36 cellular contexts compared by ENCODE assay signal in genomic region chr19:36072081-36072480, GRCh38. TPM values are rescaled to one million over a fixed set of nuclear protein-coding genes. Genes with fewer than 3 reads are reported as not detected.
"Had no signal": no experiment of that assay in that cellular context is flagged by ENCODE, and none has a peak within 500 bp of the region (broad histone marks: within the 10 kb centered on the region; RNA-seq: fewer than 3 reads in every experiment).

No MANE protein-coding gene starts in this region.

- H3K4me3 ChIP-seq: body of pancreas, cardiac muscle cell, colonic mucosa, esophagus squamous epithelium, gastroesophageal sphincter had no signal

- FAIRE-seq: endometrium, endothelial cell of umbilical vein had no signal

- DNase-seq: activated CD4-positive, alpha-beta T cell treated with anti-CD3 and anti-CD28 coated beads for 36 hours; activated CD4-positive, alpha-beta T cell treated with anti-CD3 and anti-CD28 coated beads, Interleukin-2, amount 10 ng/mL, durations not matched to agents 24 days and 14 days; activated CD4-positive, CD25-positive, alpha-beta regulatory T cell; activated CD4-positive, CD25-positive, alpha-beta regulatory T cell treated with anti-CD3 and anti-CD28 coated beads, Interleukin-2, amount 50 U/mL, for 72 hours; activated CD8-positive, alpha-beta memory T cell treated with anti-CD3 and anti-CD28 coated beads for 24 hours; activated CD8-positive, alpha-beta T cell treated with anti-CD3 and anti-CD28 coated beads for 36 hours; activated effector memory CD4-positive, alpha-beta T cell treated with Interleukin-2 at 50 U/mL for 16 hours; activated gamma-delta T cell treated with Interleukin-2 at 50 U/mL for 16 hours; activated naive CD4-positive, alpha-beta T cell treated with anti-CD3 and anti-CD28 coated beads, Interleukin-2, amount 50 U/mL, for 16 hours; activated naive CD4-positive, alpha-beta T cell treated with Interleukin-2 at 50 U/mL for 16 hours; activated T-cell treated with anti-CD3 and anti-CD28 coated beads, Interleukin-2, amount 50 U/mL, for 4 hours; amniotic stem cell; anterior cingulate cortex; body of pancreas; central memory CD4-positive, alpha-beta T cell; cerebellar nuclear complex; colonic mucosa; effector CD8-positive, alpha-beta T cell; esophagus squamous epithelium; foreskin melanocyte; T-helper 1 cell; T-helper 17 cell; T1000 had no signal

- ATAC-seq: activated CD4-positive, alpha-beta T cell treated with anti-CD3 and anti-CD28 coated beads for 36 hours; activated CD8-positive, alpha-beta T cell treated with anti-CD3 and anti-CD28 coated beads for 36 hours; activated T-cell treated with anti-CD3 and anti-CD28 coated beads, Interleukin-2, amount 50 U/mL, for 4 hours; activated T-helper 17 cell treated with anti-CD3 and anti-CD28 coated beads, Interleukin-2, amount 50 U/mL, for 72 hours; body of pancreas; gastroesophageal sphincter; T-helper 17 cell had no signal

- H3K27ac ChIP-seq: body of pancreas, cardiac muscle cell, colonic mucosa, epithelial cell of prostate, esophagus squamous epithelium, gastroesophageal sphincter had no signal

- H3K27ac Mint-ChIP-seq: activated CD4-positive, alpha-beta T cell treated with anti-CD3 and anti-CD28 coated beads for 36 hours; activated CD4-positive, alpha-beta T cell treated with anti-CD3 and anti-CD28 coated beads, Interleukin-2, amount 10 ng/mL, durations not matched to agents 24 days and 14 days; activated CD8-positive, alpha-beta T cell treated with anti-CD3 and anti-CD28 coated beads for 36 hours; activated naive CD8-positive, alpha-beta T cell; activated T-helper 17 cell treated with anti-CD3 and anti-CD28 coated beads, Interleukin-2, amount 50 U/mL, for 72 hours; T-helper 2 cell treated with Interferon-gamma antibody and Interleukin-4, amounts not matched to agents 5 μg/mL and 100 μg/mL, for 36 hours had no signal

- H3K9me3 Mint-ChIP-seq: activated CD4-positive, alpha-beta T cell treated with anti-CD3 and anti-CD28 coated beads, Interleukin-2, amount 10 ng/mL, durations not matched to agents 24 days and 14 days; activated CD8-positive, alpha-beta T cell treated with anti-CD3 and anti-CD28 coated beads for 36 hours; activated T-cell treated with anti-CD3 and anti-CD28 coated beads, Interleukin-2, amount 50 U/mL, for 4 hours; activated T-helper 17 cell treated with anti-CD3 and anti-CD28 coated beads, Interleukin-2, amount 50 U/mL, for 72 hours; T-helper 2 cell treated with Interferon-gamma antibody and Interleukin-4, amounts not matched to agents 5 μg/mL and 100 μg/mL, for 36 hours had no signal

- H3K4me3 Mint-ChIP-seq: activated CD4-positive, alpha-beta T cell treated with anti-CD3 and anti-CD28 coated beads for 36 hours; activated CD4-positive, alpha-beta T cell treated with anti-CD3 and anti-CD28 coated beads, Interleukin-2, amount 10 ng/mL, durations not matched to agents 24 days and 14 days; activated CD8-positive, alpha-beta T cell treated with anti-CD3 and anti-CD28 coated beads for 36 hours; activated naive CD8-positive, alpha-beta T cell; activated T-cell treated with anti-CD3 and anti-CD28 coated beads, Interleukin-2, amount 50 U/mL, for 4 hours; activated T-helper 17 cell treated with anti-CD3 and anti-CD28 coated beads, Interleukin-2, amount 50 U/mL, for 72 hours; T-helper 17 cell; T-helper 2 cell treated with Interferon-gamma antibody and Interleukin-4, amounts not matched to agents 5 μg/mL and 100 μg/mL, for 36 hours had no signal

- H3K36me3 ChIP-seq: cardiac muscle cell, colonic mucosa, gastroesophageal sphincter had no signal

- H3K4me1 ChIP-seq: colonic mucosa, gastroesophageal sphincter had no signal

- H3K27me3 Mint-ChIP-seq: activated CD4-positive, alpha-beta T cell treated with anti-CD3 and anti-CD28 coated beads for 36 hours; activated CD4-positive, alpha-beta T cell treated with anti-CD3 and anti-CD28 coated beads, Interleukin-2, amount 10 ng/mL, durations not matched to agents 24 days and 14 days; activated CD8-positive, alpha-beta T cell treated with anti-CD3 and anti-CD28 coated beads for 36 hours; activated naive CD8-positive, alpha-beta T cell; activated T-helper 17 cell treated with anti-CD3 and anti-CD28 coated beads, Interleukin-2, amount 50 U/mL, for 72 hours; T-helper 17 cell had no signal

- H3K9me3 ChIP-seq: body of pancreas, colonic mucosa, esophagus squamous epithelium, gastroesophageal sphincter had no signal

- H3K4me1 Mint-ChIP-seq: activated CD4-positive, alpha-beta T cell treated with anti-CD3 and anti-CD28 coated beads for 36 hours; activated CD4-positive, alpha-beta T cell treated with anti-CD3 and anti-CD28 coated beads, Interleukin-2, amount 10 ng/mL, durations not matched to agents 24 days and 14 days; T-helper 17 cell had no signal

- H3K27me3 ChIP-seq: body of pancreas, cardiac muscle cell, colonic mucosa, esophagus squamous epithelium, gastroesophageal sphincter had no signal

RNA-seq across cellular contexts. Expression of gene OVOL3, which starts 38.9 kb away (rescaled TPM):
- total RNA-seq: activated CD4-positive, alpha-beta T cell treated with anti-CD3 and anti-CD28 coated beads for 36 hours; activated CD4-positive, alpha-beta T cell treated with anti-CD3 and anti-CD28 coated beads, Interleukin-2, amount 10 ng/mL, durations not matched to agents 24 days and 14 days; activated CD8-positive, alpha-beta T cell treated with anti-CD3 and anti-CD28 coated beads for 36 hours; activated T-cell treated with anti-CD3 and anti-CD28 coated beads, Interleukin-2, amount 50 U/mL, for 4 hours; activated T-helper 17 cell treated with anti-CD3 and anti-CD28 coated beads, Interleukin-2, amount 50 U/mL, for 72 hours; body of pancreas; cardiac muscle cell; colonic mucosa; dermis microvascular lymphatic vessel endothelial cell; endothelial cell of umbilical vein; esophagus squamous epithelium; fibroblast of lung; fibroblast of villous mesenchyme; gastroesophageal sphincter; glomerular endothelial cell; T-helper 17 cell had no signal
- polyA plus RNA-seq: adipose tissue, cardiac muscle cell, endothelial cell of umbilical vein, fibroblast of lung had no signal
